ENCODE assay signal across 27 cellular contexts in genomic region chr17:53837131-53837530, GRCh38. TPM values are rescaled to one million over a fixed set of nuclear protein-coding genes. Genes with fewer than 3 reads are reported as not detected.
"Had no signal": no experiment of that assay in that cellular context is flagged by ENCODE, and none has a peak within 500 bp of the region (broad histone marks: within the 10 kb centered on the region; RNA-seq: fewer than 3 reads in every experiment).

No MANE protein-coding gene starts in this region.

- H3K27me3 ChIP-seq: body of pancreas, cardiac muscle cell, gastrocnemius medialis, left lung, sigmoid colon, spleen, vagina had no signal

- ATAC-seq: activated CD4-positive, CD25-positive, alpha-beta regulatory T cell treated with anti-CD3 and anti-CD28 coated beads, Interleukin-2, amount 50 U/mL, for 24 hours; activated naive CD4-positive, alpha-beta T cell treated with anti-CD3 and anti-CD28 coated beads, Interleukin-2, amount 50 U/mL, for 72 hours; activated T-helper 17 cell treated with anti-CD3 and anti-CD28 coated beads, Interleukin-2, amount 50 U/mL, for 72 hours; body of pancreas; gastrocnemius medialis; left lung; naive thymus-derived CD4-positive, alpha-beta T cell had no signal

- H3K4me3 Mint-ChIP-seq: activated T-cell treated with anti-CD3 and anti-CD28 coated beads, Interleukin-2, amount 50 U/mL, for 24 hours; activated T-helper 17 cell treated with anti-CD3 and anti-CD28 coated beads, Interleukin-2, amount 50 U/mL, for 72 hours; naive thymus-derived CD4-positive, alpha-beta T cell; neural crest cell; type B pancreatic cell had no signal

- DNase-seq: activated CD4-positive, alpha-beta T cell treated with anti-CD3 and anti-CD28 coated beads, Interleukin-2, amount 50 U/mL, for 1 hour; activated T-cell treated with anti-CD3 and anti-CD28 coated beads, Interleukin-2, amount 50 U/mL, for 24 hours; body of pancreas; erythroblast; gastrocnemius medialis; head of caudate nucleus; hypothalamus; islet precursor cell; left lung; naive thymus-derived CD4-positive, alpha-beta T cell; occipital lobe; posterior cingulate gyrus; sigmoid colon; spleen; stimulated activated CD4-positive, alpha-beta T cell treated with anti-CD3 and anti-CD28 coated beads, Interleukin-4, amount 100 ng/mL, for 1 hour; stimulated activated naive CD4-positive, alpha-beta T cell had no signal

- H3K36me3 ChIP-seq: cardiac muscle cell, gastrocnemius medialis, left lung, sigmoid colon, spleen, thoracic aorta, vagina had no signal

- H3K27ac Mint-ChIP-seq: activated naive CD4-positive, alpha-beta T cell treated with anti-CD3 and anti-CD28 coated beads, Interleukin-2, amount 50 U/mL, for 72 hours; activated T-cell treated with anti-CD3 and anti-CD28 coated beads, Interleukin-2, amount 50 U/mL, for 24 hours; activated T-helper 17 cell treated with anti-CD3 and anti-CD28 coated beads, Interleukin-2, amount 50 U/mL, for 72 hours; naive thymus-derived CD4-positive, alpha-beta T cell; type B pancreatic cell had no signal

- H3K4me1 Mint-ChIP-seq: activated T-helper 17 cell treated with anti-CD3 and anti-CD28 coated beads, Interleukin-2, amount 50 U/mL, for 72 hours; naive thymus-derived CD4-positive, alpha-beta T cell; neural crest cell had no signal

- H3K9me3 Mint-ChIP-seq: type B pancreatic cell had no signal

- H3K27me3 Mint-ChIP-seq: activated T-cell treated with anti-CD3 and anti-CD28 coated beads, Interleukin-2, amount 50 U/mL, for 24 hours; activated T-helper 17 cell treated with anti-CD3 and anti-CD28 coated beads, Interleukin-2, amount 50 U/mL, for 72 hours; naive thymus-derived CD4-positive, alpha-beta T cell; type B pancreatic cell had no signal

- H3K4me3 ChIP-seq: body of pancreas, cardiac muscle cell, gastrocnemius medialis, left lung, lung, sigmoid colon, spleen, thoracic aorta, vagina had no signal

- H3K36me3 Mint-ChIP-seq: activated naive CD4-positive, alpha-beta T cell treated with anti-CD3 and anti-CD28 coated beads, Interleukin-2, amount 50 U/mL, for 72 hours; naive thymus-derived CD4-positive, alpha-beta T cell; type B pancreatic cell had no signal

RNA-seq across cellular contexts. Expression of gene KIF2B, which starts 14.4 kb away (rescaled TPM):
- total RNA-seq: activated naive CD4-positive, alpha-beta T cell treated with anti-CD3 and anti-CD28 coated beads, Interleukin-2, amount 50 U/mL, for 72 hours; activated T-helper 17 cell treated with anti-CD3 and anti-CD28 coated beads, Interleukin-2, amount 50 U/mL, for 72 hours; body of pancreas; cardiac muscle cell; cerebellum; gastrocnemius medialis; left lung; lung; naive thymus-derived CD4-positive, alpha-beta T cell; neural crest cell; occipital lobe; sigmoid colon; spleen; T-helper 2 cell treated with Interferon-gamma antibody and Interleukin-4, amounts not matched to agents 100 ng/mL and 5 ng/mL, for 36 hours; thoracic aorta; vagina had no signal
- polyA plus RNA-seq: cardiac muscle cell; lung; naive thymus-derived CD4-positive, alpha-beta T cell; sigmoid colon; spleen had no signal
